ENCODE assay signal across 22 cellular contexts in genomic region chr14:24083462-24083861, GRCh38. TPM values are rescaled to one million over a fixed set of nuclear protein-coding genes. Genes with fewer than 3 reads are reported as not detected.
DNase-seq lines count a peak whose midpoint lies in the region; ATAC-seq and TF ChIP-seq lines count a peak whose summit lies in the region.
"Had no signal": no experiment of that assay in that cellular context is flagged by ENCODE, and none has a peak within 500 bp of the region (broad histone marks: within the 10 kb centered on the region; RNA-seq: fewer than 3 reads in every experiment).

No MANE protein-coding gene starts in this region.

- H3K27ac ChIP-seq in liver (ENCODE audit: low read depth in 1 of 2, low read length in 2 of 2): no peak overlapping the region
- H3K27ac ChIP-seq: 22Rv1, A549, BLaER1, GM23248, HL-60 had no signal

- H3K36me3 ChIP-seq in liver (ENCODE audit: control insufficient read depth in 4 of 4, insufficient read depth in 3 of 4, low read depth in 1 of 4, low read length in 3 of 4): no peaks in the 10 kb centered on the region
- H3K36me3 ChIP-seq: BLaER1 had no signal

- no peaks in the 10 kb centered on the region for H3K9me3 ChIP-seq in liver (ENCODE audit: control insufficient read depth in 4 of 4, low read length in 3 of 4)
- H3K9me3 ChIP-seq: A549, BLaER1, Caco-2 had no signal

- ATAC-seq in natural killer cell (no peak), T-cell (replicated peaks in 1 of 4) (no peak), GM21528 (IDR thresholded peaks at IDR 0.05; ENCODE audit: low FRiP score, unreplicated experiment) (no peak)
- ATAC-seq in natural killer cell treated with Interleukin-12 subunit alpha and Interleukin-12 subunit beta and Interleukin-15 and Interleukin-18, amount 100 ng/mL, for 72 hours: no peak
- ATAC-seq: A549 had no signal

- in situ Hi-C loops in GM13976 (cut with MboI; ENCODE audit: low sequenced_read_pairs, unreplicated experiment): no loop called here

- DNase-seq in natural killer cell (no peak), T-cell (no peak), osteocyte (ENCODE audit: extremely low spot score, unreplicated experiment) (no peak), GM13976 (ENCODE audit: low spot score) (no peak), NCI-H510A treated with DMSO at 0.1 percent for 48 hours (lab: John Stamatoyannopoulos, UW) (no peak)
- no peak for DNase-seq in natural killer cell treated with Interleukin-12 subunit alpha and Interleukin-12 subunit beta and Interleukin-15 and Interleukin-18, amount 100 ng/mL, for 72 hours (ENCODE audit: low spot score)
- DNase-seq: AML-193, Caco-2, DMS79 treated with DMSO at 0.1 percent for 48 hours, GF-D8, GM23248, HCEC 1CT, IMR-90, KBM-7 had no signal

- no peak overlapping the region for H3K9ac ChIP-seq in liver (ENCODE audit: low read depth in 1 of 2, low read length in 2 of 2)
- H3K9ac ChIP-seq: BLaER1, GM23248 had no signal

- intact Hi-C loops in natural killer cell (cut with micrococcal nuclease): no loop called here

- H3K4me1 Mint-ChIP-seq in natural killer cell (peaks cover 14 to 20% of the 10 kb centered on the region in 2 donors), T-cell (peaks cover 15 to 26% (median 16%) of the 10 kb centered on the region in 3 donors), osteocyte (ENCODE audit: unreplicated experiment) (peaks cover 6% of the 10 kb centered on the region)
- H3K4me1 Mint-ChIP-seq in natural killer cell treated with Interleukin-12 subunit alpha and Interleukin-12 subunit beta and Interleukin-15 and Interleukin-18, amount 100 ng/mL, for 72 hours (ENCODE audit: low read depth in 2 of 2): peaks cover 7 to 14% of the 10 kb centered on the region in 2 donors

- CTCF ChIA-PET in T-cell (lab: Charles Lee): no interaction called here

- WGBS in liver: 55% methylated on average over 3 of the region's 3 CpGs

- POLR2A ChIA-PET in T-cell (lab: Charles Lee): no interaction called here

- TF ChIP-seq CTCF in natural killer cell (IDR thresholded peaks at IDR 0.05) (no peak), liver (IDR thresholded peaks at IDR 0.05; ENCODE audit: low read depth, low read length, missing input control) (no peak), osteocyte (IDR thresholded peaks at IDR 0.05) (no peak), GM13976 (IDR thresholded peaks at IDR 0.05; ENCODE audit: borderline replicate concordance, control extremely low read depth, extremely low read depth, insufficient read depth, missing control alignments) (no peak)

- H3K9me3 Mint-ChIP-seq in natural killer cell (no peaks in the 10 kb centered on the region), T-cell (no peaks in the 10 kb centered on the region), osteocyte (ENCODE audit: unreplicated experiment) (no peaks in the 10 kb centered on the region)
- no peaks in the 10 kb centered on the region for H3K9me3 Mint-ChIP-seq in natural killer cell treated with Interleukin-12 subunit alpha and Interleukin-12 subunit beta and Interleukin-15 and Interleukin-18, amount 100 ng/mL, for 72 hours

- no peak overlapping the region for H3K4me3 ChIP-seq in liver (ENCODE audit: low read depth in 1 of 3, low read length in 3 of 3)
- H3K4me3 ChIP-seq: A549, BLaER1, GM23248 had no signal

- no peaks in the 10 kb centered on the region for H3K27me3 ChIP-seq in liver (ENCODE audit: control insufficient read depth in 4 of 4, insufficient read depth in 4 of 4, low read length in 3 of 4)

- TF ChIP-seq RAD21 in liver (IDR thresholded peaks at IDR 0.05): no peak

- H3K27me3 Mint-ChIP-seq in natural killer cell (ENCODE audit: low read depth in 2 of 2) (no peaks in the 10 kb centered on the region), T-cell (no peaks in the 10 kb centered on the region), osteocyte (ENCODE audit: unreplicated experiment) (peaks cover 49% of the 10 kb centered on the region)
- H3K27me3 Mint-ChIP-seq in natural killer cell treated with Interleukin-12 subunit alpha and Interleukin-12 subunit beta and Interleukin-15 and Interleukin-18, amount 100 ng/mL, for 72 hours: peaks cover 0 to 10% of the 10 kb centered on the region in 2 donors

- H3K4me1 ChIP-seq in liver (ENCODE audit: control insufficient read depth in 4 of 4, insufficient read depth in 4 of 4, low read length in 3 of 4): peaks cover 2 to 24% (median 20%) of the 10 kb centered on the region in 4 donors

- H3K27ac Mint-ChIP-seq in natural killer cell (peak overlapping the region in 1 of 2 donors; percentile 7), T-cell (peak overlapping the region; percentile 9 to 24), osteocyte (ENCODE audit: unreplicated experiment) (no peak overlapping the region)
- no peak overlapping the region for H3K27ac Mint-ChIP-seq in natural killer cell treated with Interleukin-12 subunit alpha and Interleukin-12 subunit beta and Interleukin-15 and Interleukin-18, amount 100 ng/mL, for 72 hours
- H3K27ac Mint-ChIP-seq: CD14-positive monocyte had no signal

- H3K4me3 Mint-ChIP-seq in natural killer cell: peak overlapping the region; percentile 56
- no peak overlapping the region for H3K4me3 Mint-ChIP-seq in natural killer cell treated with Interleukin-12 subunit alpha and Interleukin-12 subunit beta and Interleukin-15 and Interleukin-18, amount 100 ng/mL, for 72 hours
- no peak overlapping the region for H3K4me3 Mint-ChIP-seq in T-cell
- H3K4me3 Mint-ChIP-seq in osteocyte (ENCODE audit: unreplicated experiment): no peak overlapping the region

- H3K36me3 Mint-ChIP-seq in natural killer cell (no peaks in the 10 kb centered on the region), T-cell (no peaks in the 10 kb centered on the region), osteocyte (ENCODE audit: unreplicated experiment) (no peaks in the 10 kb centered on the region)
- no peaks in the 10 kb centered on the region for H3K36me3 Mint-ChIP-seq in natural killer cell treated with Interleukin-12 subunit alpha and Interleukin-12 subunit beta and Interleukin-15 and Interleukin-18, amount 100 ng/mL, for 72 hours

TF ChIP-seq in liver, 16 proteins besides CTCF, POLR2A, EP300 and RAD21:
- peak; percentile 49 for TF ChIP-seq HNF4G (IDR thresholded peaks at IDR 0.05)
- no peak for TF ChIP-seq ATF3 (IDR thresholded peaks at IDR 0.05)
- peak; percentile 57 for TF ChIP-seq NR2F2 (IDR thresholded peaks at IDR 0.05)
- no peak for TF ChIP-seq EGR1 (IDR thresholded peaks at IDR 0.05; ENCODE audit: low read depth in 2 of 2)
- peak; percentile 15 for TF ChIP-seq SP1 (IDR thresholded peaks at IDR 0.05)
- TF ChIP-seq HNF4A (conservative IDR thresholded peaks at IDR 0.05): peak; percentile 81 to 91
- TF ChIP-seq RXRA (IDR thresholded peaks at IDR 0.05): peak in 1 of 2 donors; percentile 42

RNA-seq across cellular contexts. Expression of gene PCK2, which starts 10.6 kb away (rescaled TPM):
- 10 to 100 TPM in 2 of 3 donors, 1 to 10 TPM in 1; 9.8 to 13.8 (median 12.3) TPM for total RNA-seq in natural killer cell
- 10 to 100 TPM; 30.4 to 68.3 TPM for total RNA-seq in natural killer cell treated with Interleukin-12 subunit alpha and Interleukin-12 subunit beta and Interleukin-15 and Interleukin-18, amount 100 ng/mL, for 72 hours
- 10 to 100 TPM; 11.8 to 35.5 (median 29.4) TPM for total RNA-seq in T-cell
- total RNA-seq in liver: 100 to 1,000 TPM in 1 of 2 donors, 10 to 100 TPM in 1; 39.8 to 205 TPM
- polyA plus RNA-seq in liver: 100 to 1,000 TPM; 236 to 250 TPM
- 66.0 and 75.1 TPM in 2 replicates for total RNA-seq in osteocyte

RNA-seq across cellular contexts. Expression of gene CPNE6, which starts 12.1 kb away (rescaled TPM):
- not detected for total RNA-seq in natural killer cell
- total RNA-seq in natural killer cell treated with Interleukin-12 subunit alpha and Interleukin-12 subunit beta and Interleukin-15 and Interleukin-18, amount 100 ng/mL, for 72 hours: not detected
- not detected for total RNA-seq in T-cell
- not detected for total RNA-seq in liver
- under 1 TPM; 0.05 to 0.17 TPM for polyA plus RNA-seq in liver
- not detected in 2 replicates for total RNA-seq in osteocyte
- total RNA-seq: Caco-2, GM23248, HT1080, IMR-90 had no signal
- polyA plus RNA-seq: A549, CD14-positive monocyte, GM23248, IMR-90 had no signal

RNA-seq across cellular contexts. Expression of gene DCAF11, which starts 31.1 kb away (rescaled TPM):
- total RNA-seq in natural killer cell (10 to 100 TPM; 77.5 to 99.3 (median 96.3) TPM), T-cell (10 to 100 TPM; 78.5 to 94.1 (median 89.6) TPM), liver (100 to 1,000 TPM; 215 to 312 TPM), osteocyte (50.2 and 52.8 TPM in 2 replicates)
- total RNA-seq in natural killer cell treated with Interleukin-12 subunit alpha and Interleukin-12 subunit beta and Interleukin-15 and Interleukin-18, amount 100 ng/mL, for 72 hours: 10 to 100 TPM; 87.4 to 96.1 TPM
- polyA plus RNA-seq in liver: 100 to 1,000 TPM in 1 of 2 donors, 10 to 100 TPM in 1; 30.1 to 119 TPM

RNA-seq across cellular contexts. Expression of gene NRL, which starts 31.3 kb away (rescaled TPM):
- total RNA-seq in natural killer cell (1 to 10 TPM in 2 of 3 donors, under 1 TPM in 1; 0.78 to 3.3 (median 2.8) TPM), T-cell (1 to 10 TPM; 1.9 to 3.7 (median 3.4) TPM), liver (1 to 10 TPM; 2.7 to 3.2 TPM), osteocyte (1.2 and 1.9 TPM in 2 replicates)
- 1 to 10 TPM; 1.8 to 2.2 TPM for total RNA-seq in natural killer cell treated with Interleukin-12 subunit alpha and Interleukin-12 subunit beta and Interleukin-15 and Interleukin-18, amount 100 ng/mL, for 72 hours
- polyA plus RNA-seq in liver: 1 to 10 TPM; 1.5 to 2.9 TPM

RNA-seq across cellular contexts. Expression of gene CARMIL3, which starts 31.7 kb away (rescaled TPM):
- total RNA-seq in natural killer cell (10 to 100 TPM; 17.8 to 28.6 (median 18.6) TPM), T-cell (1 to 10 TPM in 1 of 5 donors, under 1 TPM in 4; 0.38 to 1.9 (median 0.59) TPM), liver (under 1 TPM; 0.05 to 0.17 TPM), osteocyte (0.31 and 0.35 TPM in 2 replicates)
- total RNA-seq in natural killer cell treated with Interleukin-12 subunit alpha and Interleukin-12 subunit beta and Interleukin-15 and Interleukin-18, amount 100 ng/mL, for 72 hours: under 1 TPM; 0.10 to 0.50 TPM
- under 1 TPM; 0.17 TPM for polyA plus RNA-seq in liver
- total RNA-seq: GM23248 had no signal
- polyA plus RNA-seq: CD14-positive monocyte, GM23248, IMR-90 had no signal

Comparison
In these comparisons a context has a peak if more than half of its experiments do, and no peak if none do; other contexts are left out.
1. H3K27ac Mint-ChIP-seq: peak in T-cell (2 of 2); none in natural killer cell treated with Interleukin-12 subunit alpha and Interleukin-12 subunit beta and Interleukin-15 and Interleukin-18, amount 100 ng/mL, for 72 hours (0 of 2) and osteocyte (single experiment).